Comparison of ENCODE assay signal across 8 cellular contexts in genomic region chr12:19440019-19440858, GRCh38. TPM values are rescaled to one million over a fixed set of nuclear protein-coding genes. Genes with fewer than 3 reads are reported as not detected.
DNase-seq lines count a peak whose midpoint lies in the region; ATAC-seq and TF ChIP-seq lines count a peak whose summit lies in the region.

No MANE protein-coding gene starts in this region.

- peaks cover 7% of the 10 kb centered on the region; the same call in 1 of the 2 replicates for H3K9me3 ChIP-seq in NT2/D1 (ENCODE audit: insufficient read depth, low read length)
- no peaks in the 10 kb centered on the region for H3K9me3 ChIP-seq in esophagus squamous epithelium
- no peaks in the 10 kb centered on the region for H3K9me3 ChIP-seq in naive thymus-derived CD4-positive, alpha-beta T cell (ENCODE audit: control insufficient read depth in 2 of 3, low read length in 3 of 3)

- ATAC-seq in GM18861 (IDR thresholded peaks at IDR 0.05; ENCODE audit: unreplicated experiment), result peak; percentile 11
- peak; percentile 22 for ATAC-seq in HG03103 (IDR thresholded peaks at IDR 0.05; ENCODE audit: low read depth, unreplicated experiment)
- ATAC-seq in activated T-cell treated with anti-CD3 and anti-CD28 coated beads, Interleukin-2, amount 50 U/mL, for 4 hours, result peak; percentile 49 to 54
- ATAC-seq in naive thymus-derived CD4-positive, alpha-beta T cell, result peak; percentile 11
- peak; percentile 64 for ATAC-seq in stimulated activated effector memory CD8-positive, alpha-beta T cell treated with anti-CD3 and anti-CD28 coated beads, Interleukin-12 subunit alpha, Interleukin-12 subunit beta, amount 100 ng/mL, for 72 hours

- POLR2A ChIA-PET in AG04449 (lab: Yijun Ruan, JAX), result no interaction called here
- POLR2A ChIA-PET in naive thymus-derived CD4-positive, alpha-beta T cell (lab: Charles Lee), result interaction anchor here (1.1 kb wide), 1 partner anchor 10 kb away, joined by 3 read pairs; no protein-coding TSS in a partner anchor

- H3K9ac ChIP-seq in NT2/D1 (ENCODE audit: insufficient read length, low read depth), result peak overlapping the region; percentile 100

- TF ChIP-seq CTCF in AG04449 (IDR thresholded peaks at IDR 0.05; ENCODE audit: insufficient read depth, low read length, missing control alignments) (no peak), esophagus squamous epithelium (IDR thresholded peaks at IDR 0.05) (no peak)

- peak overlapping the region; percentile 100 for H3K4me3 Mint-ChIP-seq in activated T-cell treated with anti-CD3 and anti-CD28 coated beads, Interleukin-2, amount 50 U/mL, for 4 hours
- H3K4me3 Mint-ChIP-seq in naive thymus-derived CD4-positive, alpha-beta T cell, result peak overlapping the region; percentile 91 to 100 (median 99)
- peak overlapping the region; percentile 99 for H3K4me3 Mint-ChIP-seq in stimulated activated effector memory CD8-positive, alpha-beta T cell treated with anti-CD3 and anti-CD28 coated beads, Interleukin-12 subunit alpha, Interleukin-12 subunit beta, amount 100 ng/mL, for 72 hours

- H3K4me1 ChIP-seq in NT2/D1 (ENCODE audit: insufficient read depth, insufficient read length) (no peaks in the 10 kb centered on the region), esophagus squamous epithelium (peaks cover 12 to 44% (median 24%) of the 10 kb centered on the region in 3 donors)
- peaks cover 27 to 36% of the 10 kb centered on the region in 2 donors for H3K4me1 ChIP-seq in naive thymus-derived CD4-positive, alpha-beta T cell (ENCODE audit: control insufficient read depth in 2 of 2, insufficient read depth in 2 of 2, low read length in 2 of 2)

- peak overlapping the region; percentile 93 to 96 (median 94) for H3K27ac ChIP-seq in esophagus squamous epithelium
- peak overlapping the region; percentile 88 for H3K27ac ChIP-seq in naive thymus-derived CD4-positive, alpha-beta T cell (ENCODE audit: low read depth, low read length)

- DNase-seq in AG04449 (ENCODE audit: low read depth, low spot score) (no peak), NT2/D1 (ENCODE audit: low read depth, low spot score) (peak; percentile 76), esophagus squamous epithelium (lab: John Stamatoyannopoulos, UW) (peak; percentile 13)
- peak; percentile 49 for DNase-seq in activated T-cell treated with anti-CD3 and anti-CD28 coated beads, Interleukin-2, amount 50 U/mL, for 4 hours
- DNase-seq in naive thymus-derived CD4-positive, alpha-beta T cell, result peak; percentile 30 to 68 (median 44)
- peak; percentile 49 to 87 for DNase-seq in stimulated activated effector memory CD8-positive, alpha-beta T cell treated with anti-CD3 and anti-CD28 coated beads, Interleukin-12 subunit alpha, Interleukin-12 subunit beta, amount 100 ng/mL, for 72 hours (ENCODE audit: low spot score in 2 of 2)

- H3K4me3 ChIP-seq in AG04449 (ENCODE audit: low read depth, low read length) (peak overlapping the region; percentile 86), NT2/D1 (ENCODE audit: insufficient read length, low read depth) (peak overlapping the region; percentile 99), esophagus squamous epithelium (peak overlapping the region; percentile 76 to 99 (median 90))
- peak overlapping the region; percentile 59 for H3K4me3 ChIP-seq in naive thymus-derived CD4-positive, alpha-beta T cell (ENCODE audit: low read length)

- H3K27ac Mint-ChIP-seq in naive thymus-derived CD4-positive, alpha-beta T cell, result peak overlapping the region; percentile 82 to 98 (median 96)
- peak overlapping the region; percentile 98 for H3K27ac Mint-ChIP-seq in stimulated activated effector memory CD8-positive, alpha-beta T cell treated with anti-CD3 and anti-CD28 coated beads, Interleukin-12 subunit alpha, Interleukin-12 subunit beta, amount 100 ng/mL, for 72 hours

- no peaks in the 10 kb centered on the region for H3K9me3 Mint-ChIP-seq in activated T-cell treated with anti-CD3 and anti-CD28 coated beads, Interleukin-2, amount 50 U/mL, for 4 hours
- no peaks in the 10 kb centered on the region for H3K9me3 Mint-ChIP-seq in naive thymus-derived CD4-positive, alpha-beta T cell
- no peaks in the 10 kb centered on the region for H3K9me3 Mint-ChIP-seq in stimulated activated effector memory CD8-positive, alpha-beta T cell treated with anti-CD3 and anti-CD28 coated beads, Interleukin-12 subunit alpha, Interleukin-12 subunit beta, amount 100 ng/mL, for 72 hours

- H3K27me3 Mint-ChIP-seq in activated T-cell treated with anti-CD3 and anti-CD28 coated beads, Interleukin-2, amount 50 U/mL, for 4 hours (ENCODE audit: low read depth), result no peaks in the 10 kb centered on the region
- no peaks in the 10 kb centered on the region for H3K27me3 Mint-ChIP-seq in naive thymus-derived CD4-positive, alpha-beta T cell

- H3K36me3 Mint-ChIP-seq in activated T-cell treated with anti-CD3 and anti-CD28 coated beads, Interleukin-2, amount 50 U/mL, for 4 hours (ENCODE audit: insufficient read depth), result peaks cover 10% of the 10 kb centered on the region
- peaks cover 0 to 21% (median 7%) of the 10 kb centered on the region in 5 donors for H3K36me3 Mint-ChIP-seq in naive thymus-derived CD4-positive, alpha-beta T cell
- H3K36me3 Mint-ChIP-seq in stimulated activated effector memory CD8-positive, alpha-beta T cell treated with anti-CD3 and anti-CD28 coated beads, Interleukin-12 subunit alpha, Interleukin-12 subunit beta, amount 100 ng/mL, for 72 hours, result peaks cover 65% of the 10 kb centered on the region

- CTCF ChIA-PET in AG04449 (lab: Yijun Ruan, JAX), result interaction anchor here (1.0 kb wide), 1 partner anchor 15 kb away, joined by 3 read pairs; no protein-coding TSS in a partner anchor
- CTCF ChIA-PET in naive thymus-derived CD4-positive, alpha-beta T cell (lab: Charles Lee), result interaction anchor here (1.1 kb wide), 1 partner anchor 11 kb away, joined by 3 read pairs; no protein-coding TSS in a partner anchor

- peaks cover 39% of the 10 kb centered on the region for H3K4me1 Mint-ChIP-seq in activated T-cell treated with anti-CD3 and anti-CD28 coated beads, Interleukin-2, amount 50 U/mL, for 4 hours (ENCODE audit: low read depth)
- H3K4me1 Mint-ChIP-seq in naive thymus-derived CD4-positive, alpha-beta T cell, result peaks cover 28 to 55% (median 49%) of the 10 kb centered on the region in 7 donors
- H3K4me1 Mint-ChIP-seq in stimulated activated effector memory CD8-positive, alpha-beta T cell treated with anti-CD3 and anti-CD28 coated beads, Interleukin-12 subunit alpha, Interleukin-12 subunit beta, amount 100 ng/mL, for 72 hours, result peaks cover 38% of the 10 kb centered on the region

- no peak for TF ChIP-seq POLR2A in esophagus squamous epithelium (IDR thresholded peaks at IDR 0.05)

- H3K36me3 ChIP-seq in NT2/D1 (ENCODE audit: insufficient read depth, insufficient read length, low read length) (peaks cover 32% of the 10 kb centered on the region), esophagus squamous epithelium (peaks cover 0 to 6% (median 0%) of the 10 kb centered on the region in 3 donors)
- peaks cover 0 to 11% (median 0%) of the 10 kb centered on the region in 3 experiments for H3K36me3 ChIP-seq in naive thymus-derived CD4-positive, alpha-beta T cell (ENCODE audit: control insufficient read depth in 2 of 3, insufficient read depth in 3 of 3, low read length in 3 of 3)

- no peaks in the 10 kb centered on the region for H3K27me3 ChIP-seq in NT2/D1 (ENCODE audit: insufficient read depth, insufficient read length)
- H3K27me3 ChIP-seq in esophagus squamous epithelium, result no peaks in the 10 kb centered on the region
- H3K27me3 ChIP-seq in naive thymus-derived CD4-positive, alpha-beta T cell (ENCODE audit: control insufficient read depth in 2 of 2, insufficient read depth in 2 of 2, low read length in 2 of 2), result no peaks in the 10 kb centered on the region

- WGBS in esophagus squamous epithelium, 2 donors, result 0 to 1% methylated on average over 38 to 47 of the region's 71 CpGs

- intact Hi-C loops in esophagus squamous epithelium (cut with DNase I), result no loop called here
- intact Hi-C loops in naive thymus-derived CD4-positive, alpha-beta T cell (cut with micrococcal nuclease), result loop anchor here (1.0 to 10.0 kb wide), 5 partner anchors 8 to 113 kb away; no protein-coding TSS in a partner anchor

RNA-seq across cellular contexts. Expression of gene AEBP2, which starts 0.9 kb away (rescaled TPM):
- total RNA-seq in activated T-cell treated with anti-CD3 and anti-CD28 coated beads, Interleukin-2, amount 50 U/mL, for 4 hours, result 10 to 100 TPM; 42.4 to 50.9 (median 45.8) TPM
- total RNA-seq in esophagus squamous epithelium, result 10 to 100 TPM; 26.8 to 50.2 (median 33.4) TPM
- total RNA-seq in naive thymus-derived CD4-positive, alpha-beta T cell, result 10 to 100 TPM; 49.2 to 58.7 (median 57.5) TPM
- polyA plus RNA-seq in naive thymus-derived CD4-positive, alpha-beta T cell, result 10 to 100 TPM; 11.3 to 19.5 TPM

Comparison
In these comparisons a context has a peak if more than half of its experiments do, and no peak if none do; other contexts are left out.
1. ATAC-seq: peak in every context shown above with its lines; median percentile 64 in stimulated activated effector memory CD8-positive, alpha-beta T cell treated with anti-CD3 and anti-CD28 coated beads, Interleukin-12 subunit alpha, Interleukin-12 subunit beta, amount 100 ng/mL, for 72 hours; 52 in activated T-cell treated with anti-CD3 and anti-CD28 coated beads, Interleukin-2, amount 50 U/mL, for 4 hours; 22 in HG03103; 11 in GM18861; 11 in naive thymus-derived CD4-positive, alpha-beta T cell.